In genomic region chr12:130826151-130826801, GRCh38 we compare ENCODE assay signal across 9 cellular contexts. TPM values are rescaled to one million over a fixed set of nuclear protein-coding genes. Genes with fewer than 3 reads are reported as not detected.
DNase-seq lines count a peak whose midpoint lies in the region; ATAC-seq and TF ChIP-seq lines count a peak whose summit lies in the region.
"Had no signal": no experiment of that assay in that cellular context is flagged by ENCODE, and none has a peak within 500 bp of the region (broad histone marks: within the 10 kb centered on the region; RNA-seq: fewer than 3 reads in every experiment).

No MANE protein-coding gene starts in this region.

- intact Hi-C loops in left ventricle myocardium inferior (cut with micrococcal nuclease): no loop called here

- no peaks in the 10 kb centered on the region for H3K27me3 ChIP-seq in left ventricle myocardium inferior (ENCODE audit: low read depth)

- ATAC-seq in HG02870 (IDR thresholded peaks at IDR 0.05; ENCODE audit: unreplicated experiment): no peak

- H3K9me3 ChIP-seq in left ventricle myocardium inferior (replicated peaks): no peaks in the 10 kb centered on the region

- TF ChIP-seq CTCF in left ventricle myocardium inferior (IDR thresholded peaks at IDR 0.05; ENCODE audit: borderline replicate concordance): peak; percentile 57

- no peak overlapping the region for H3K27ac ChIP-seq in left ventricle myocardium inferior (replicated peaks)
- H3K27ac ChIP-seq: epithelial cell of prostate had no signal

- H3K4me1 ChIP-seq in left ventricle myocardium inferior: peaks cover 4% of the 10 kb centered on the region

- peak; percentile 7 for DNase-seq in NCI-H2227 (lab: John Stamatoyannopoulos, UW; ENCODE audit: unreplicated experiment)
- DNase-seq in NCI-H2227 treated with DMSO at 0.1 percent for 48 hours (lab: John Stamatoyannopoulos, UW): no peak
- DNase-seq in SHP77 (lab: John Stamatoyannopoulos, UW): peak; percentile 39 to 45
- peak; percentile 58 for DNase-seq in activated gamma-delta T cell treated with anti-CD3 and anti-CD28 coated beads, Interleukin-2, amount 50 U/mL, for 16 hours (ENCODE audit: low read depth)
- no peak for DNase-seq in left ventricle myocardium inferior
- DNase-seq in stimulated activated CD4-positive, alpha-beta T cell treated with anti-CD3 and anti-CD28 coated beads, Interleukin-15, amount 100 ng/mL, for 1 hour (ENCODE audit: low read depth in 1 of 2, low spot score in 1 of 2): peak; percentile 58 to 62
- no peak for DNase-seq in NCI-H1930 (lab: John Stamatoyannopoulos, UW)

- H3K36me3 ChIP-seq in left ventricle myocardium inferior: peaks cover 19% of the 10 kb centered on the region

- no peak overlapping the region for H3K4me3 ChIP-seq in left ventricle myocardium inferior

RNA-seq across cellular contexts. Expression of gene STX2, which starts 12.8 kb away (rescaled TPM):
- total RNA-seq in left ventricle myocardium inferior: 11.1 TPM

RNA-seq across cellular contexts. Expression of gene RAN, which starts 45.6 kb away (rescaled TPM):
- 246 TPM for total RNA-seq in left ventricle myocardium inferior

Comparison
In these comparisons a context has a peak if more than half of its experiments do, and no peak if none do; other contexts are left out.
1. DNase-seq: peak in NCI-H2227 (single experiment), SHP77 (2 of 2), activated gamma-delta T cell treated with anti-CD3 and anti-CD28 coated beads, Interleukin-2, amount 50 U/mL, for 16 hours (single experiment) and stimulated activated CD4-positive, alpha-beta T cell treated with anti-CD3 and anti-CD28 coated beads, Interleukin-15, amount 100 ng/mL, for 1 hour (2 of 2); none in NCI-H2227 treated with DMSO at 0.1 percent for 48 hours (single experiment), left ventricle myocardium inferior (single experiment) and NCI-H1930 (0 of 2).